Comparison of ENCODE assay signal across 8 cellular contexts in genomic region chr2:161308178-161308955, GRCh38. TPM values are rescaled to one million over a fixed set of nuclear protein-coding genes. Genes with fewer than 3 reads are reported as not detected.
DNase-seq lines count a peak whose midpoint lies in the region; ATAC-seq and TF ChIP-seq lines count a peak whose summit lies in the region.

PSMD14 (plus strand) TSS chr2:161308425; CDS start chr2:161318826, 10,401 bp downstream.

- no peaks in the 10 kb centered on the region for H3K27me3 Mint-ChIP-seq in IgD-negative memory B cell

- POLR2A ChIA-PET in PC-3 (lab: Charles Lee; ENCODE audit: unreplicated experiment) = interaction anchor here (0.6 to 0.7 kb wide), 7 partner anchors 11 to 368 kb away, joined by 3 to 4 read pairs (median 3); no protein-coding TSS in a partner anchor

- H3K4me3 Mint-ChIP-seq in IgD-negative memory B cell = peak within 1 kb of the TSS; percentile 98 to 99 (median 98)

- CTCF ChIA-PET in PC-3 (lab: Charles Lee) = no interaction called here

- H3K4me2 ChIP-seq in PC-3 (ENCODE audit: low read length) = peak within 1 kb of the TSS; percentile 91

- peaks cover 41% of the 10 kb centered on the region for H4K20me1 ChIP-seq in PC-3 (ENCODE audit: low read length)

- intact Hi-C loops in PC-3 (cut with micrococcal nuclease) = loop anchor here (2.0 kb wide), 1 partner anchor 106 kb away; no protein-coding TSS in a partner anchor

- H3K36me3 Mint-ChIP-seq in IgD-negative memory B cell = peaks cover 3% of the 10 kb centered on the region

- H3K4me3 ChIP-seq in PC-3 (ENCODE audit: low read length) = peak within 1 kb of the TSS; percentile 84
- H3K4me3 ChIP-seq in epithelial cell of proximal tubule (ENCODE audit: low read depth, low read length) = peak within 1 kb of the TSS; percentile 85
- H3K4me3 ChIP-seq in mucosa of rectum (ENCODE audit: low read length in 2 of 2) = peak within 1 kb of the TSS; percentile 92 to 93

- peaks cover 19 to 35% (median 31%) of the 10 kb centered on the region in 3 donors for H3K4me1 Mint-ChIP-seq in IgD-negative memory B cell

- peaks cover 63% of the 10 kb centered on the region for H3K79me2 ChIP-seq in PC-3 (ENCODE audit: low read length)

- TF ChIP-seq CTCF in PC-3 (conservative IDR thresholded peaks at IDR 0.05; ENCODE audit: low read depth, low read length) (no peak), epithelial cell of proximal tubule (conservative IDR thresholded peaks at IDR 0.05; ENCODE audit: low read depth, low read length) (no peak)

- H3F3A ChIP-seq in PC-3 (ENCODE audit: low read length, unreplicated experiment) = no peaks in the 10 kb centered on the region

- TSS peak; percentile 57 for BruUV-seq in PC-3 (replicated peaks; lab: Mats Ljungman, UMichigan)

- H3K4me1 ChIP-seq in PC-3 (ENCODE audit: insufficient read depth, low read length) (peaks cover 14% of the 10 kb centered on the region), mucosa of rectum (ENCODE audit: control insufficient read depth in 2 of 2, insufficient read depth in 2 of 2, low read length in 2 of 2) (peaks cover 3 to 8% of the 10 kb centered on the region in 2 donors)

- peaks cover 1 to 2% (median 1%) of the 10 kb centered on the region in 3 donors for H3K9me3 Mint-ChIP-seq in IgD-negative memory B cell

- H3K27me3 ChIP-seq in PC-3 (ENCODE audit: low read length) = no peaks in the 10 kb centered on the region
- H3K27me3 ChIP-seq in mucosa of rectum (ENCODE audit: control insufficient read depth in 2 of 2, insufficient read depth in 2 of 2, low read length in 2 of 2) = no peaks in the 10 kb centered on the region

- peak within 1 kb of the TSS; percentile 91 to 98 (median 97) for H3K27ac Mint-ChIP-seq in IgD-negative memory B cell

- DNase-seq in DMS 273 treated with DMSO at 0.1 percent for 48 hours (lab: John Stamatoyannopoulos, UW) (peak; percentile 84), PC-3 (peak; percentile 96), activated T-cell treated with anti-CD3 and anti-CD28 coated beads for 48 hours (ENCODE audit: low read depth) (peak; percentile 87), epithelial cell of proximal tubule (ENCODE audit: low read depth) (peak; percentile 56)
- DNase-seq in stimulated activated CD8-positive, alpha-beta memory T cell treated with anti-CD3 and anti-CD28 coated beads, Interleukin-4, amount 100 ng/mL, for 48 hours = peak; percentile 92

- peak within 1 kb of the TSS; percentile 93 for H2AFZ ChIP-seq in PC-3 (ENCODE audit: low read length)

- ATAC-seq in GM21529 (IDR thresholded peaks at IDR 0.05; ENCODE audit: unreplicated experiment) (peak; percentile 98), PC-3 (peak; percentile 95)

- H3K9me3 ChIP-seq in PC-3 (ENCODE audit: low read length) (no peaks in the 10 kb centered on the region), mucosa of rectum (ENCODE audit: control insufficient read depth in 2 of 2, low read length in 2 of 2) (no peaks in the 10 kb centered on the region)

- no peaks in the 10 kb centered on the region for H3K9me2 ChIP-seq in PC-3 (replicated peaks; ENCODE audit: low read length)

- H3K9ac ChIP-seq in PC-3 (ENCODE audit: low read length) = peak within 1 kb of the TSS; percentile 91
- peak within 1 kb of the TSS; percentile 83 to 88 for H3K9ac ChIP-seq in mucosa of rectum (ENCODE audit: low read depth in 1 of 2, low read length in 2 of 2)

- 0 out of 2 replicates have a peak, but pooled peaks cover 4% of the 10 kb centered on the region for H3K36me3 ChIP-seq in PC-3 (ENCODE audit: low read depth, low read length)
- H3K36me3 ChIP-seq in mucosa of rectum (ENCODE audit: control insufficient read depth in 2 of 2, insufficient read depth in 2 of 2, low read length in 2 of 2) = no peaks in the 10 kb centered on the region

- H3K27ac ChIP-seq in PC-3 (ENCODE audit: low read length) (peak within 1 kb of the TSS; percentile 83), mucosa of rectum (ENCODE audit: low read depth in 2 of 2, low read length in 2 of 2) (peak within 1 kb of the TSS; percentile 81 to 82)

RNA-seq across cellular contexts. Expression of gene PSMD14, which starts in this region (rescaled TPM):
- polyA plus RNA-seq in IgD-negative memory B cell = 41.1 TPM
- total RNA-seq in PC-3 (2014; rRNA removed) (136 and 151 TPM in 2 replicates), epithelial cell of proximal tubule (123 and 194 TPM in 2 replicates)

Comparison
In these comparisons a context has a peak if more than half of its experiments do, and no peak if none do; other contexts are left out.
1. Peak in every context shown above with its lines: DNase-seq, ATAC-seq, H3K4me3 ChIP-seq and H3K27ac ChIP-seq.